13 cellular contexts compared by ENCODE assay signal in genomic region chr16:17836868-17837602, GRCh38.
A peak's percentile ranks its signal among the peaks of the same experiment; 100 is the strongest.
DNase-seq lines count a peak whose midpoint lies in the region; ATAC-seq, FAIRE-seq and TF ChIP-seq lines count a peak whose summit lies in the region.
"Had no signal": no experiment of that assay in that cellular context is flagged by ENCODE, and none has a peak within 500 bp of the region (broad histone marks: within the 10 kb centered on the region; RNA-seq: fewer than 3 reads in every experiment).

No MANE protein-coding gene starts in this region.

- TF ChIP-seq POLR2A in HepG2 (IDR thresholded peaks at IDR 0.05; ENCODE audit: insufficient read depth in 1 of 2, low read depth in 2 of 2, low read length in 2 of 2) (no peak), right lobe of liver (IDR thresholded peaks at IDR 0.05) (no peak)

- H3K79me2 ChIP-seq in HepG2 (ENCODE audit: insufficient read depth, low read length), result no peaks in the 10 kb centered on the region

- TF ChIP-seq EP300 in HepG2 (IDR thresholded peaks at IDR 0.05; ENCODE audit: low read depth in 2 of 2, low read length in 2 of 2), result no peak
- TF ChIP-seq EP300 in HepG2 (CRISPR knock-in tag; IDR thresholded peaks at IDR 0.05; ENCODE audit: borderline replicate concordance), result no peak

- CTCF ChIA-PET in HepG2 (lab: Yijun Ruan, JAX; ENCODE audit: low intra/inter-chr PET ratio, low total read pairs), result no interaction called here

- H3K27me3 ChIP-seq in HepG2 (ENCODE audit: control insufficient read depth in 1 of 2, insufficient read depth in 2 of 2, low read length in 2 of 2) (0 out of 5 replicates have a peak, but pooled peaks cover 0 to 3% of the 10 kb centered on the region in 2 experiments), right lobe of liver (no peaks in the 10 kb centered on the region), foreskin keratinocyte (no peaks in the 10 kb centered on the region)
- H3K27me3 ChIP-seq: BLaER1 had no signal

- no TSS peak for BruUV-seq in HepG2 (replicated peaks; lab: Mats Ljungman, UMichigan)

- in situ Hi-C loops in HepG2 (cut with HindIII; ENCODE audit: extremely low pct_ligation_motif_present, low pct_unique_long_range_greater_than_20kb), result no loop called here

- no peak for TF ChIP-seq CTCF in HepG2 (CRISPR knock-in tag; IDR thresholded peaks at IDR 0.05)
- TF ChIP-seq CTCF in right lobe of liver (IDR thresholded peaks at IDR 0.05), result no peak
- TF ChIP-seq CTCF in foreskin keratinocyte (conservative IDR thresholded peaks at IDR 0.05), result peak; percentile 11

- H3K4me3 ChIP-seq in HepG2 (replicated peaks in 1 of 3; ENCODE audit: insufficient read depth in 1 of 3, low read depth in 2 of 3, low read length in 3 of 3) (no peak overlapping the region), right lobe of liver (no peak overlapping the region)
- H3K4me3 ChIP-seq: BLaER1 had no signal

- H4K20me1 ChIP-seq in HepG2 (ENCODE audit: insufficient read depth, low read length), result no peaks in the 10 kb centered on the region
- H4K20me1 ChIP-seq: BLaER1 had no signal

- H3K36me3 ChIP-seq in HepG2 (replicated peaks in 1 of 2; ENCODE audit: control insufficient read depth in 1 of 2, insufficient read depth in 2 of 2, low read length in 2 of 2) (no peaks in the 10 kb centered on the region), right lobe of liver (no peaks in the 10 kb centered on the region)
- H3K36me3 ChIP-seq: BLaER1 had no signal

- H3K4me1 ChIP-seq in HepG2 (ENCODE audit: insufficient read depth, low read length) (no peaks in the 10 kb centered on the region), right lobe of liver (no peaks in the 10 kb centered on the region), foreskin keratinocyte (peaks cover 5% of the 10 kb centered on the region)
- H3K4me1 ChIP-seq: BLaER1 had no signal

- no peak overlapping the region for H3K27ac ChIP-seq in HepG2 (ENCODE audit: extremely low read length, insufficient read depth, low read length)
- no peak overlapping the region for H3K27ac ChIP-seq in right lobe of liver
- H3K27ac ChIP-seq in foreskin keratinocyte, result peak overlapping the region; percentile 62
- H3K27ac ChIP-seq: BLaER1 had no signal

- H3K9me3 ChIP-seq in HepG2 (ENCODE audit: low read length) (no peaks in the 10 kb centered on the region), right lobe of liver (no peaks in the 10 kb centered on the region)
- H3K9me3 ChIP-seq: BLaER1 had no signal

- no peak for TF ChIP-seq RAD21 in HepG2 (CRISPR knock-in tag; IDR thresholded peaks at IDR 0.05)

- no peak for FAIRE-seq in HepG2 (lab: Jason Lieb, UNC)
- FAIRE-seq: GM12891 had no signal

- WGBS in HepG2 (ENCODE audit: low lambda C conversion rate), result 26% methylated on average over 12 of the region's 12 CpGs
- WGBS in right lobe of liver (ENCODE audit: insufficient coverage, low coverage, low lambda C conversion rate, missing lambda C conversion rate), result 62% methylated on average over 10 of the region's 12 CpGs

- intact Hi-C loops in HepG2 (cut with micrococcal nuclease; ENCODE audit: unreplicated experiment), result no loop called here
- intact Hi-C loops in right lobe of liver (cut with DNase I), result no loop called here

- DNase-seq in HepG2 (ENCODE audit: low spot score), result peak; percentile 18
- no peak for DNase-seq in right lobe of liver
- DNase-seq in foreskin keratinocyte, result peak; percentile 94 to 98
- DNase-seq in left lobe of liver (ENCODE audit: low spot score), result no peak
- no peak for DNase-seq in NCI-H1105 treated with DMSO at 0.1 percent for 48 hours (lab: John Stamatoyannopoulos, UW)
- no peak for DNase-seq in stimulated activated CD4-positive, alpha-beta T cell treated with anti-CD3 and anti-CD28 coated beads, Interleukin-4, amount 100 ng/mL, for 4 hours
- DNase-seq: effector CD8-positive, alpha-beta T cell; NCI-H226; T-helper 17 cell had no signal

- no peak overlapping the region for H3K4me2 ChIP-seq in HepG2 (ENCODE audit: low read depth, low read length)
- H3K4me2 ChIP-seq: BLaER1 had no signal

- POLR2A ChIA-PET in HepG2 (lab: Yijun Ruan, JAX), result no interaction called here

- ATAC-seq in HepG2, result no peak
- ATAC-seq in right lobe of liver, result no peak
- peak; percentile 92 for ATAC-seq in SK-N-SH treated with all-trans-retinoic acid at 6 μM for 48 hours
- peak; percentile 99 for ATAC-seq in foreskin keratinocyte
- ATAC-seq in left lobe of liver, result no peak
- no peak for ATAC-seq in HG03045 (IDR thresholded peaks at IDR 0.05; ENCODE audit: unreplicated experiment)
- ATAC-seq: T-helper 17 cell had no signal

- no peak overlapping the region for H2AFZ ChIP-seq in HepG2 (ENCODE audit: low read length)

- no peak overlapping the region for H3K9ac ChIP-seq in HepG2 (ENCODE audit: insufficient read depth, low read depth, low read length)
- H3K9ac ChIP-seq: BLaER1 had no signal

TF ChIP-seq in HepG2, 621 proteins besides CTCF, POLR2A, EP300 and RAD21:
- TF ChIP-seq STAG1 (CRISPR knock-in tag; IDR thresholded peaks at IDR 0.05), result no peak
- TF ChIP-seq ZNF768 (CRISPR knock-in tag; IDR thresholded peaks at IDR 0.05), result peak; percentile 53; the same call in 1 of the 2 replicates

TF ChIP-seq in SK-N-SH treated with all-trans-retinoic acid at 6 μM for 48 hours, 23 proteins besides CTCF, POLR2A, EP300 and RAD21 (continues in another document):
- peak; percentile 78; the same call in 1 of the 2 replicates for TF ChIP-seq CREB5 (CRISPR knock-in tag; IDR thresholded peaks at IDR 0.05; ENCODE audit: low read depth)
- TF ChIP-seq SNAI2 (CRISPR knock-in tag; IDR thresholded peaks at IDR 0.05), result peak; percentile 60; the same call in 1 of the 2 replicates
- TF ChIP-seq TOX (CRISPR knock-in tag; IDR thresholded peaks at IDR 0.05; ENCODE audit: borderline replicate concordance), result peak; percentile 74; the same call in 1 of the 2 replicates
- peak; percentile 37; the same call in 1 of the 2 replicates for TF ChIP-seq PATZ1 (CRISPR knock-in tag; IDR thresholded peaks at IDR 0.05; ENCODE audit: borderline replicate concordance)
- peak; percentile 78 for TF ChIP-seq ZFP3 (CRISPR knock-in tag; IDR thresholded peaks at IDR 0.05)
- TF ChIP-seq POU6F1 (CRISPR knock-in tag; IDR thresholded peaks at IDR 0.05; ENCODE audit: borderline replicate concordance, low read depth), result 0 out of 2 replicates have a peak, but pooled peaks have one; percentile 17
- TF ChIP-seq PPARA (CRISPR knock-in tag; IDR thresholded peaks at IDR 0.05; ENCODE audit: borderline replicate concordance), result no peak
- TF ChIP-seq ZC3H10 (CRISPR knock-in tag; IDR thresholded peaks at IDR 0.05), result peak; percentile 35; the same call in 1 of the 2 replicates
- TF ChIP-seq CSDC2 (CRISPR knock-in tag; IDR thresholded peaks at IDR 0.05), result 0 out of 2 replicates have a peak, but pooled peaks have one; percentile 28

Comparison
In these comparisons a context has a peak if more than half of its experiments do, and no peak if none do; other contexts are left out.
1. DNase-seq: peak in HepG2 (single experiment) and foreskin keratinocyte (2 of 2); none in right lobe of liver (0 of 3), left lobe of liver (single experiment), NCI-H1105 treated with DMSO at 0.1 percent for 48 hours (single experiment) and stimulated activated CD4-positive, alpha-beta T cell treated with anti-CD3 and anti-CD28 coated beads, Interleukin-4, amount 100 ng/mL, for 4 hours (0 of 2).
2. ATAC-seq: peak in SK-N-SH treated with all-trans-retinoic acid at 6 μM for 48 hours (single experiment) and foreskin keratinocyte (single experiment); none in HepG2 (single experiment), right lobe of liver (0 of 4), left lobe of liver (single experiment) and HG03045 (single experiment).
3. Of the 2 proteins assayed by ChIP-seq in both HepG2 and SK-N-SH treated with all-trans-retinoic acid at 6 μM for 48 hours: peak only in HepG2: none; only in SK-N-SH treated with all-trans-retinoic acid at 6 μM for 48 hours: PATZ1; in both: none; in neither: 1.